Comparison of ENCODE assay signal across 13 cellular contexts in the genomic region with DNA sequence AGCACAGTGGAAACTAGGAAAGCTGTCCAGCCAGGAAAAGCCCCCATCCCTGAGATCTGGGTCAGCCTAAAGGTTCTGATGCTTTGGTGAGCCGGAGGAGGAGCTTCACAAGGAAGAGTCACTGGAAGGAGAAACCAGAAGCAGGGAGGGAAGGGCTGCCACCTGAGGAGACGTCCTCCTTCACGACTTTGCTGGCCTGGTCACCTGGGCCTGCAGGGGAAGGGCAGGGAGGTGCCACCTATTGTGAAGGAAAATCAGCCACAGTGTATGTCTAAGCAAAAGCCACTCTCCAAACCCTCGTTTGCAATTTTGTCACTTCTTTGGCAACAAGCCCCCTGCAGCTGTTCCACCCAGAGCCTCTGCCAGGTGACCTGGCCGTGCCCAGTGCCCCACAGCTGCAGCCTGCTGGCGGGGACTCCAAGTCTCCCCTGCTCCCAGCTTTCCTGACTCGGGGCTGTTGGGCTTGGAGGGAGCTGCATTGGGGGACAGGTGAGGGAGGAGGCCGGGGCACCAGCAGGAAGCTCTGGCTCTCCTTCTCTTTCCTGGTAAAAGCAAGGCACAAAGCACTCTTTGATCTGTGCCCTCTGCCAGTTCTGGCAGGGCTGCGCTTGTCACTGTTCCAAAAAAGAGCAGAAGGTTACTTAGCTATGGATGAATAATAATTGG.
DNase-seq lines count a peak whose midpoint lies in the region; ATAC-seq lines count a peak whose summit lies in the region.
"Had no signal": no experiment of that assay in that cellular context is flagged by ENCODE, and none has a peak within 500 bp of the region (broad histone marks: within the 10 kb centered on the region; RNA-seq: fewer than 3 reads in every experiment).

No MANE protein-coding gene starts in this region.

- no peak for ATAC-seq in HG03565 (IDR thresholded peaks at IDR 0.05; ENCODE audit: unreplicated experiment)
- ATAC-seq: activated CD4-positive, alpha-beta T cell treated with anti-CD3 and anti-CD28 coated beads for 36 hours; left cardiac atrium had no signal

- DNase-seq in DMS53 (lab: John Stamatoyannopoulos, UW) (peak; percentile 63), DMS53 treated with DMSO at 0.1 percent for 48 hours (lab: John Stamatoyannopoulos, UW; ENCODE audit: unreplicated experiment) (no peak), NCI-H2029 (lab: John Stamatoyannopoulos, UW) (peak; percentile 84), cerebellar cortex (ENCODE audit: low spot score) (peak; percentile 37), putamen (ENCODE audit: low spot score) (peak; percentile 13), HUDEP-2 (lab: John Stamatoyannopoulos, UW; ENCODE audit: unreplicated experiment in 76 of 76) (no peak)
- DNase-seq in activated CD4-positive, alpha-beta T cell treated with anti-CD3 and anti-CD28 coated beads, Interleukin-2, amount 50 U/mL, for 48 hours, result no peak
- DNase-seq: activated CD4-positive, alpha-beta T cell treated with anti-CD3 and anti-CD28 coated beads for 36 hours; activated T-cell treated with anti-CD3 and anti-CD28 coated beads, Interleukin-2, amount 50 U/mL, for 24 hours; erythroblast; left cardiac atrium; OCI-M1 had no signal

Comparison
In these comparisons a context has a peak if more than half of its experiments do, and no peak if none do; other contexts are left out.
1. DNase-seq: peak in DMS53 (single experiment), NCI-H2029 (single experiment), cerebellar cortex (single experiment) and putamen (single experiment); none in DMS53 treated with DMSO at 0.1 percent for 48 hours (single experiment), activated CD4-positive, alpha-beta T cell treated with anti-CD3 and anti-CD28 coated beads, Interleukin-2, amount 50 U/mL, for 48 hours (0 of 2) and HUDEP-2 (0 of 76).